24 cellular contexts compared by ENCODE assay signal in genomic region chr18:1965541-1965940, GRCh38.
"Had no signal": no experiment of that assay in that cellular context is flagged by ENCODE, and none has a peak within 500 bp of the region (broad histone marks: within the 10 kb centered on the region; RNA-seq: fewer than 3 reads in every experiment).

No MANE protein-coding gene starts in this region.

- H3K4me1 Mint-ChIP-seq: mesothelial cell of epicardium; naive B cell; nephron; stimulated activated naive CD8-positive, alpha-beta T cell treated with anti-CD3 and anti-CD28 coated beads, Interleukin-15, amount 100 ng/mL, for 72 hours had no signal

- H3K27me3 Mint-ChIP-seq: naive B cell; stimulated activated naive CD8-positive, alpha-beta T cell treated with anti-CD3 and anti-CD28 coated beads, Interleukin-15, amount 100 ng/mL, for 72 hours had no signal

- H3K4me3 Mint-ChIP-seq: mesothelial cell of epicardium; naive B cell; nephron; neural progenitor cell; stimulated activated naive CD8-positive, alpha-beta T cell treated with anti-CD3 and anti-CD28 coated beads, Interleukin-15, amount 100 ng/mL, for 72 hours had no signal

- H3K36me3 Mint-ChIP-seq: mesothelial cell of epicardium, naive B cell, neural progenitor cell had no signal

- H3K9me3 Mint-ChIP-seq: mesothelial cell of epicardium; naive B cell; nephron; neural progenitor cell; stimulated activated naive CD8-positive, alpha-beta T cell treated with anti-CD3 and anti-CD28 coated beads, Interleukin-15, amount 100 ng/mL, for 72 hours had no signal

- DNase-seq: dorsolateral prefrontal cortex; effector CD8-positive, alpha-beta T cell; foreskin keratinocyte; glutamatergic neuron; heart right ventricle; hypothalamus; left lung; mesenchymal stem cell; mucosa of descending colon; naive B cell; nucleus accumbens; posterior cingulate gyrus; psoas muscle; right lobe of liver; small intestine; stimulated activated CD4-positive, alpha-beta T cell treated with anti-CD3 and anti-CD28 coated beads, Interleukin-15, amount 100 ng/mL, for 24 hours; stimulated activated CD4-positive, alpha-beta T cell treated with anti-CD3 and anti-CD28 coated beads, Interleukin-2, amount 100 ng/mL, for 48 hours; stimulated activated naive CD4-positive, alpha-beta T cell; stimulated activated naive CD8-positive, alpha-beta T cell treated with anti-CD3 and anti-CD28 coated beads, Interleukin-15, amount 100 ng/mL, for 72 hours; transverse colon; upper lobe of right lung had no signal

- ATAC-seq: foreskin keratinocyte; heart right ventricle; left lung; mucosa of descending colon; psoas muscle; right lobe of liver; stimulated activated naive CD8-positive, alpha-beta T cell treated with anti-CD3 and anti-CD28 coated beads, Interleukin-15, amount 100 ng/mL, for 72 hours; upper lobe of right lung had no signal

- H3K27ac Mint-ChIP-seq: mesothelial cell of epicardium; naive B cell; nephron; neural progenitor cell; stimulated activated naive CD8-positive, alpha-beta T cell treated with anti-CD3 and anti-CD28 coated beads, Interleukin-15, amount 100 ng/mL, for 72 hours had no signal
